27 cellular contexts compared by ENCODE assay signal in genomic region chr12:43115441-43116160, GRCh38.
"Had no signal": no experiment of that assay in that cellular context is flagged by ENCODE, and none has a peak within 500 bp of the region (broad histone marks: within the 10 kb centered on the region; RNA-seq: fewer than 3 reads in every experiment).

No MANE protein-coding gene starts in this region.

- H3K4me1 ChIP-seq: left ventricle myocardium inferior, pancreas, psoas muscle, stomach, testis, thyroid gland, transverse colon, upper lobe of left lung, vagina had no signal

- H3K27ac ChIP-seq: left ventricle myocardium inferior, pancreas, psoas muscle, skin epidermis, stomach, testis, thyroid gland, transverse colon, upper lobe of left lung, vagina had no signal

- H3K27me3 ChIP-seq: pancreas, stomach, testis, thyroid gland, transverse colon, upper lobe of left lung, vagina had no signal

- DNase-seq: hypothalamus; immature natural killer cell; kidney; left ventricle myocardium inferior; naive thymus-derived CD8-positive, alpha-beta T cell; nucleus accumbens; pancreas; posterior cingulate gyrus; psoas muscle; retina; right cardiac atrium; stimulated activated CD4-positive, alpha-beta T cell treated with anti-CD3 and anti-CD28 coated beads, Interleukin-12 subunit alpha, Interleukin-12 subunit beta, amount 100 ng/mL, for 4 hours; stimulated activated CD4-positive, alpha-beta T cell treated with anti-CD3 and anti-CD28 coated beads, Interleukin-15, amount 100 ng/mL, for 24 hours; stimulated activated CD4-positive, alpha-beta T cell treated with anti-CD3 and anti-CD28 coated beads, Interleukin-2, amount 100 ng/mL, for 24 hours; stimulated activated CD4-positive, alpha-beta T cell treated with anti-CD3 and anti-CD28 coated beads, Interleukin-4, amount 100 ng/mL, for 1 hour; stimulated activated naive B cell treated with anti-CD40 and anti-IgM and Interleukin-4, amounts not matched to agents 10 μg/mL and 1 μg/mL and 100 μg/mL, for 72 hours; stimulated activated naive CD8-positive, alpha-beta T cell treated with anti-CD3 and anti-CD28 coated beads, Interleukin-15, Interleukin-2, amounts not matched to agents 100 U/mL and 50 U/mL, for 24 hours; stomach; testis; thyroid gland; transverse colon; upper lobe of left lung had no signal

- H3K36me3 ChIP-seq: left ventricle myocardium inferior, pancreas, stomach, thyroid gland, transverse colon, upper lobe of left lung, vagina had no signal

- FAIRE-seq: islet of Langerhans, kidney, pancreas had no signal

- H3K9me3 ChIP-seq: left ventricle myocardium inferior, pancreas, psoas muscle, stomach, testis, thyroid gland, transverse colon, upper lobe of left lung, vagina had no signal

- ATAC-seq: naive thymus-derived CD8-positive, alpha-beta T cell; pancreas; psoas muscle; right cardiac atrium; sciatic nerve; stimulated activated naive B cell treated with anti-CD40 and anti-IgM and Interleukin-4, amounts not matched to agents 10 μg/mL and 1 μg/mL and 100 μg/mL, for 72 hours; stimulated activated naive CD8-positive, alpha-beta T cell treated with anti-CD3 and anti-CD28 coated beads, Interleukin-15, Interleukin-2, amounts not matched to agents 100 U/mL and 50 U/mL, for 24 hours had no signal

- H3K4me3 ChIP-seq: left ventricle myocardium inferior, lung, pancreas, psoas muscle, skin epidermis, stomach, testis, thyroid gland, transverse colon, upper lobe of left lung, vagina had no signal
